In the genomic region with DNA sequence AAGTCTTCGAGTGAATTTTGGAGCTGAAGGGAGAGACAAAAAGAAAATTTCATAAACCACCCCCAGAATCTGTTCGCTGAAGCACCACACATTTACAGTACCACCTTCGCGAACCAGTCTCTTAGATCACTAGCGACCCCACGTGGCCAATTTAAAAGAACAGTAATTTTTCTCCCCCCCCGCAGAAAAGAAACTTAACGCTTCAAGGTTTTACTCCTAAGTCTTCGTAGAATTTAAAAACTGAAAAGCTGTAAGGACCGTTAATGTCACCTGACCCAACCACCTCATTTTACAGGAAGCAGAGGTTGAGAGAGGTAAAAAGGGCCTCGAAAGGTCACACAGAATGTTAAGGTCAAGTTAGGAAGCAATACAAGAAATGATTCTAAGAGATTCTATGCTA, we compare ENCODE assay signal across 7 cellular contexts.
DNase-seq lines count a peak whose midpoint lies in the region; ATAC-seq and TF ChIP-seq lines count a peak whose summit lies in the region.

No MANE protein-coding gene starts in this region.

- H3K4me3 ChIP-seq in Loucy (ENCODE audit: low read length, poor library complexity, severe bottlenecking) (no peak overlapping the region), thoracic aorta (peak overlapping the region; percentile 15)
- peak overlapping the region; percentile 3 for H3K4me3 ChIP-seq in effector memory CD4-positive, alpha-beta T cell (ENCODE audit: insufficient read depth, low read depth, low read length, poor library complexity, severe bottlenecking)

- ATAC-seq in thoracic aorta (ENCODE audit: insufficient number of reproducible peaks, low FRiP score, low read depth) (no peak), HG02571 (IDR thresholded peaks at IDR 0.05; ENCODE audit: unreplicated experiment) (no peak)

- H3K9ac ChIP-seq in Loucy (ENCODE audit: low read depth, low read length, poor library complexity, severe bottlenecking): no peak overlapping the region

- H3K4me3 Mint-ChIP-seq in activated CD4-positive, alpha-beta T cell treated with anti-CD3 and anti-CD28 coated beads, Interleukin-2, amount 10 ng/mL, durations not matched to agents 7 days and 5 days: peak overlapping the region; percentile 12

- H3K27me3 ChIP-seq in Loucy (ENCODE audit: insufficient read depth, low read length, poor library complexity, severe bottlenecking) (no peaks in the 10 kb centered on the region), thoracic aorta (replicated peaks; ENCODE audit: insufficient read depth) (no peaks in the 10 kb centered on the region)
- H3K27me3 ChIP-seq in effector memory CD4-positive, alpha-beta T cell (replicated peaks; ENCODE audit: control insufficient read depth, insufficient read depth, low read length, poor library complexity, severe bottlenecking): no peaks in the 10 kb centered on the region

- no peaks in the 10 kb centered on the region for H3K36me3 Mint-ChIP-seq in activated CD4-positive, alpha-beta T cell treated with anti-CD3 and anti-CD28 coated beads, Interleukin-2, amount 10 ng/mL, durations not matched to agents 7 days and 5 days (ENCODE audit: low read depth)

- no peak overlapping the region for H3K27ac ChIP-seq in effector memory CD4-positive, alpha-beta T cell (ENCODE audit: insufficient read depth, low read length, poor library complexity, severe bottlenecking)
- H3K27ac ChIP-seq in thoracic aorta: no peak overlapping the region

- peak overlapping the region; percentile 31 for H3K27ac Mint-ChIP-seq in activated CD4-positive, alpha-beta T cell treated with anti-CD3 and anti-CD28 coated beads, Interleukin-2, amount 10 ng/mL, durations not matched to agents 7 days and 5 days

- peaks cover 9% of the 10 kb centered on the region for H3K4me1 Mint-ChIP-seq in activated CD4-positive, alpha-beta T cell treated with anti-CD3 and anti-CD28 coated beads, Interleukin-2, amount 10 ng/mL, durations not matched to agents 7 days and 5 days

- POLR2A ChIA-PET in activated CD4-positive, alpha-beta T cell treated with anti-CD3 and anti-CD28 coated beads, Interleukin-2, amount 10 ng/mL, durations not matched to agents 7 days and 5 days (lab: Charles Lee): interaction anchor here (0.5 kb wide), 1 partner anchor 12 kb away, joined by 3 read pairs; no protein-coding TSS in a partner anchor

- no peaks in the 10 kb centered on the region for H4K20me1 ChIP-seq in Loucy (ENCODE audit: insufficient read depth, low read length, poor library complexity, severe bottlenecking)

- peak; percentile 51; the same call in 2 of the 3 replicates for TF ChIP-seq CTCF in GM12872 (IDR thresholded peaks at IDR 0.05; ENCODE audit: insufficient read depth, low read depth, low read length)
- TF ChIP-seq CTCF in Loucy (conservative IDR thresholded peaks at IDR 0.05; ENCODE audit: low read length): peak; percentile 77
- peak; percentile 68 for TF ChIP-seq CTCF in thoracic aorta (IDR thresholded peaks at IDR 0.05)

- CTCF ChIA-PET in activated CD4-positive, alpha-beta T cell treated with anti-CD3 and anti-CD28 coated beads, Interleukin-2, amount 10 ng/mL, durations not matched to agents 7 days and 5 days (lab: Charles Lee): interaction anchor here (0.6 to 2.2 kb wide), 13 partner anchors 12 to 1497 kb away, joined by 3 to 6 read pairs (median 3); no protein-coding TSS in a partner anchor

- no peaks in the 10 kb centered on the region for H3K9me2 ChIP-seq in Loucy (replicated peaks; ENCODE audit: low read depth, low read length)

- H3K4me1 ChIP-seq in Loucy (ENCODE audit: insufficient read depth, low read length, poor library complexity, severe bottlenecking) (no peaks in the 10 kb centered on the region), thoracic aorta (ENCODE audit: control insufficient read depth in 1 of 2, low read depth in 2 of 2) (peaks cover 6 to 15% of the 10 kb centered on the region in 2 donors)
- H3K4me1 ChIP-seq in effector memory CD4-positive, alpha-beta T cell (ENCODE audit: control insufficient read depth, insufficient read depth, low read length, poor library complexity, severe bottlenecking): peaks cover 8% of the 10 kb centered on the region

- no peaks in the 10 kb centered on the region for H3K27me3 Mint-ChIP-seq in activated CD4-positive, alpha-beta T cell treated with anti-CD3 and anti-CD28 coated beads, Interleukin-2, amount 10 ng/mL, durations not matched to agents 7 days and 5 days

- H3K36me3 ChIP-seq in Loucy (ENCODE audit: insufficient read depth, low read length) (no peaks in the 10 kb centered on the region), thoracic aorta (no peaks in the 10 kb centered on the region)
- H3K36me3 ChIP-seq in effector memory CD4-positive, alpha-beta T cell (ENCODE audit: control insufficient read depth, insufficient read depth, low read length): no peaks in the 10 kb centered on the region

- H3F3A ChIP-seq in Loucy (ENCODE audit: low read depth): no peaks in the 10 kb centered on the region

- H3K79me2 ChIP-seq in Loucy (ENCODE audit: insufficient read depth, low read length): no peaks in the 10 kb centered on the region

- no peak overlapping the region for H3K4me2 ChIP-seq in Loucy (ENCODE audit: low read depth, low read length, poor library complexity, severe bottlenecking)

- peak; percentile 64 for DNase-seq in activated CD4-positive, alpha-beta T cell treated with anti-CD3 and anti-CD28 coated beads, Interleukin-2, amount 10 ng/mL, durations not matched to agents 7 days and 5 days
- DNase-seq in effector memory CD4-positive, alpha-beta T cell: peak in 1 of 3 donors; percentile 6
- peak; percentile 1 for DNase-seq in myocyte (ENCODE audit: low read depth)
- no peak for DNase-seq in thoracic aorta (ENCODE audit: low spot score)

- H3K9me3 Mint-ChIP-seq in activated CD4-positive, alpha-beta T cell treated with anti-CD3 and anti-CD28 coated beads, Interleukin-2, amount 10 ng/mL, durations not matched to agents 7 days and 5 days: no peaks in the 10 kb centered on the region

- no peak overlapping the region for H2AFZ ChIP-seq in Loucy (ENCODE audit: low read length)

- H3K9me3 ChIP-seq in Loucy (ENCODE audit: insufficient read depth, low read depth, low read length) (no peaks in the 10 kb centered on the region), thoracic aorta (no peaks in the 10 kb centered on the region)
- no peaks in the 10 kb centered on the region for H3K9me3 ChIP-seq in effector memory CD4-positive, alpha-beta T cell (ENCODE audit: control insufficient read depth, low read length)
